In genomic region chr5:110055301-110055700, GRCh38 we compare ENCODE assay signal across 19 cellular contexts.
DNase-seq lines count a peak whose midpoint lies in the region; ATAC-seq and TF ChIP-seq lines count a peak whose summit lies in the region.
"Had no signal": no experiment of that assay in that cellular context is flagged by ENCODE, and none has a peak within 500 bp of the region (broad histone marks: within the 10 kb centered on the region; RNA-seq: fewer than 3 reads in every experiment).

No MANE protein-coding gene starts in this region.

- no peaks in the 10 kb centered on the region for H3K9me3 Mint-ChIP-seq in activated naive CD4-positive, alpha-beta T cell treated with anti-CD3 and anti-CD28 coated beads, Interleukin-2, amount 50 U/mL, for 24 hours
- no peaks in the 10 kb centered on the region for H3K9me3 Mint-ChIP-seq in activated naive CD4-positive, alpha-beta T cell treated with anti-CD3 and anti-CD28 coated beads, Interleukin-2, amount 10 ng/mL, durations not matched to agents 7 days and 5 days
- no peaks in the 10 kb centered on the region for H3K9me3 Mint-ChIP-seq in endodermal cell
- no peaks in the 10 kb centered on the region for H3K9me3 Mint-ChIP-seq in osteocyte (ENCODE audit: unreplicated experiment)
- H3K9me3 Mint-ChIP-seq: nephron; T-helper 2 cell treated with Interferon-gamma antibody and Interleukin-4, amounts not matched to agents 5 μg/mL and 100 μg/mL, for 36 hours had no signal

- no peak for DNase-seq in activated naive CD4-positive, alpha-beta T cell treated with anti-CD3 and anti-CD28 coated beads, Interleukin-2, amount 10 ng/mL, durations not matched to agents 7 days and 5 days
- DNase-seq in RWPE2 (ENCODE audit: low spot score) (no peak), glomerular visceral epithelial cell (ENCODE audit: extremely low spot score) (peak; percentile 11), NOMO-1 treated with dmso at 0.1 percent for 144 hours (lab: John Stamatoyannopoulos, UW; ENCODE audit: unreplicated experiment) (no peak), endodermal cell (no peak), osteocyte (ENCODE audit: extremely low spot score, unreplicated experiment) (no peak)
- DNase-seq: ACHN; activated CD4-positive, alpha-beta T cell treated with anti-CD3 and anti-CD28 coated beads for 4 hours; activated T-cell treated with anti-CD3 and anti-CD28 coated beads for 4 hours; KG1; left ventricle myocardium superior; NCI-H69; right cardiac atrium; stimulated activated CD4-positive, alpha-beta T cell treated with anti-CD3 and anti-CD28 coated beads, Interleukin-4, amount 100 ng/mL, for 4 hours had no signal

- no peak overlapping the region for H3K4me3 Mint-ChIP-seq in activated naive CD4-positive, alpha-beta T cell treated with anti-CD3 and anti-CD28 coated beads, Interleukin-2, amount 50 U/mL, for 24 hours
- H3K4me3 Mint-ChIP-seq in activated naive CD4-positive, alpha-beta T cell treated with anti-CD3 and anti-CD28 coated beads, Interleukin-2, amount 10 ng/mL, durations not matched to agents 7 days and 5 days, result no peak overlapping the region
- H3K4me3 Mint-ChIP-seq in endodermal cell, result no peak overlapping the region
- no peak overlapping the region for H3K4me3 Mint-ChIP-seq in osteocyte (ENCODE audit: unreplicated experiment)
- H3K4me3 Mint-ChIP-seq: nephron; T-helper 2 cell treated with Interferon-gamma antibody and Interleukin-4, amounts not matched to agents 5 μg/mL and 100 μg/mL, for 36 hours had no signal

- H3K27me3 Mint-ChIP-seq in activated naive CD4-positive, alpha-beta T cell treated with anti-CD3 and anti-CD28 coated beads, Interleukin-2, amount 50 U/mL, for 24 hours, result no peaks in the 10 kb centered on the region
- no peaks in the 10 kb centered on the region for H3K27me3 Mint-ChIP-seq in activated naive CD4-positive, alpha-beta T cell treated with anti-CD3 and anti-CD28 coated beads, Interleukin-2, amount 10 ng/mL, durations not matched to agents 7 days and 5 days
- H3K27me3 Mint-ChIP-seq in endodermal cell (ENCODE audit: insufficient read depth) (no peaks in the 10 kb centered on the region), osteocyte (ENCODE audit: unreplicated experiment) (no peaks in the 10 kb centered on the region)

- peaks cover 39% of the 10 kb centered on the region for H3K4me1 Mint-ChIP-seq in activated naive CD4-positive, alpha-beta T cell treated with anti-CD3 and anti-CD28 coated beads, Interleukin-2, amount 50 U/mL, for 24 hours
- H3K4me1 Mint-ChIP-seq in activated naive CD4-positive, alpha-beta T cell treated with anti-CD3 and anti-CD28 coated beads, Interleukin-2, amount 10 ng/mL, durations not matched to agents 7 days and 5 days, result peaks cover 39% of the 10 kb centered on the region
- peaks cover 14% of the 10 kb centered on the region for H3K4me1 Mint-ChIP-seq in endodermal cell
- H3K4me1 Mint-ChIP-seq in osteocyte (ENCODE audit: unreplicated experiment), result peaks cover 21% of the 10 kb centered on the region

- TF ChIP-seq CTCF in RWPE2 (IDR thresholded peaks at IDR 0.05; ENCODE audit: poor library complexity, severe bottlenecking) (no peak), endodermal cell (conservative IDR thresholded peaks at IDR 0.05) (no peak), osteocyte (IDR thresholded peaks at IDR 0.05) (no peak)

- H3K4me1 ChIP-seq in RWPE2 (ENCODE audit: insufficient read depth, poor library complexity, severe bottlenecking) (peaks cover 6% of the 10 kb centered on the region), endodermal cell (ENCODE audit: control insufficient read depth, insufficient read depth, low read length) (peaks cover 4% of the 10 kb centered on the region)

- H3K9me3 ChIP-seq in RWPE2 (ENCODE audit: severe bottlenecking) (no peaks in the 10 kb centered on the region), endodermal cell (ENCODE audit: control insufficient read depth, low read length) (no peaks in the 10 kb centered on the region)
- H3K9me3 ChIP-seq: esophagus muscularis mucosa had no signal

- no peaks in the 10 kb centered on the region for H3K27me3 ChIP-seq in RWPE2 (ENCODE audit: insufficient read depth, poor library complexity, severe bottlenecking)
- H3K27me3 ChIP-seq in endodermal cell (ENCODE audit: control insufficient read depth, insufficient read depth, low read length, poor library complexity, severe bottlenecking), result no peaks in the 10 kb centered on the region
- H3K27me3 ChIP-seq: esophagus muscularis mucosa had no signal

- H3K9ac ChIP-seq in endodermal cell (ENCODE audit: extremely low read depth, low read length, poor library complexity, severe bottlenecking), result no peak overlapping the region

- H3K27ac ChIP-seq in RWPE2 (ENCODE audit: poor library complexity, severe bottlenecking) (no peak overlapping the region), endodermal cell (ENCODE audit: low read depth, low read length) (no peak overlapping the region)
- H3K27ac ChIP-seq: esophagus muscularis mucosa had no signal

- 91% methylated on average over 2 of the region's 2 CpGs; no CpG with 5 or more reads in 1 of the 2 experiments for WGBS in endodermal cell (ENCODE audit: insufficient coverage in 1 of 2, insufficient read length in 1 of 2), 2 experiments

- ATAC-seq in RWPE2 (ENCODE audit: low read depth) (peak; percentile 26; the same call in 2 of the 3 replicates), GM18519 (IDR thresholded peaks at IDR 0.05; ENCODE audit: low FRiP score, unreplicated experiment) (no peak)
- ATAC-seq: left ventricle myocardium superior, right cardiac atrium had no signal

- H3K27ac Mint-ChIP-seq in activated naive CD4-positive, alpha-beta T cell treated with anti-CD3 and anti-CD28 coated beads, Interleukin-2, amount 50 U/mL, for 24 hours, result peak overlapping the region; percentile 51
- no peak overlapping the region for H3K27ac Mint-ChIP-seq in activated naive CD4-positive, alpha-beta T cell treated with anti-CD3 and anti-CD28 coated beads, Interleukin-2, amount 10 ng/mL, durations not matched to agents 7 days and 5 days
- H3K27ac Mint-ChIP-seq in endodermal cell, result no peak overlapping the region
- H3K27ac Mint-ChIP-seq in osteocyte (ENCODE audit: unreplicated experiment), result no peak overlapping the region
- H3K27ac Mint-ChIP-seq: nephron; T-helper 2 cell treated with Interferon-gamma antibody and Interleukin-4, amounts not matched to agents 5 μg/mL and 100 μg/mL, for 36 hours had no signal

- no peaks in the 10 kb centered on the region for H3K36me3 ChIP-seq in RWPE2 (ENCODE audit: low read depth)
- no peaks in the 10 kb centered on the region for H3K36me3 ChIP-seq in endodermal cell (ENCODE audit: control insufficient read depth, insufficient read depth, low read length)
- H3K36me3 ChIP-seq: esophagus muscularis mucosa had no signal

- no peaks in the 10 kb centered on the region for H3K36me3 Mint-ChIP-seq in activated naive CD4-positive, alpha-beta T cell treated with anti-CD3 and anti-CD28 coated beads, Interleukin-2, amount 50 U/mL, for 24 hours
- peaks cover 1% of the 10 kb centered on the region for H3K36me3 Mint-ChIP-seq in activated naive CD4-positive, alpha-beta T cell treated with anti-CD3 and anti-CD28 coated beads, Interleukin-2, amount 10 ng/mL, durations not matched to agents 7 days and 5 days
- no peaks in the 10 kb centered on the region for H3K36me3 Mint-ChIP-seq in endodermal cell (ENCODE audit: low read depth)
- H3K36me3 Mint-ChIP-seq in osteocyte (ENCODE audit: unreplicated experiment), result no peaks in the 10 kb centered on the region

- CTCF ChIA-PET in activated naive CD4-positive, alpha-beta T cell treated with anti-CD3 and anti-CD28 coated beads, Interleukin-2, amount 10 ng/mL, durations not matched to agents 7 days and 5 days (lab: Charles Lee), result interaction anchor here (1.0 to 2.5 kb wide), 4 partner anchors 8 to 364 kb away, joined by 3 to 13 read pairs (median 4); no protein-coding TSS in a partner anchor

- H3K4me3 ChIP-seq in RWPE2 (ENCODE audit: severe bottlenecking) (no peak overlapping the region), endodermal cell (ENCODE audit: low read length) (no peak overlapping the region)
- H3K4me3 ChIP-seq: esophagus muscularis mucosa had no signal
